24 cellular contexts compared by ENCODE assay signal in genomic region chr3:194777729-194778128, GRCh38.
"Had no signal": no experiment of that assay in that cellular context is flagged by ENCODE, and none has a peak within 500 bp of the region (broad histone marks: within the 10 kb centered on the region; RNA-seq: fewer than 3 reads in every experiment).

No MANE protein-coding gene starts in this region.

- H3K4me3 Mint-ChIP-seq: activated CD4-positive, alpha-beta memory T cell treated with anti-CD3 and anti-CD28 coated beads for 36 hours; activated T-helper 1 cell treated with anti-CD3 and anti-CD28 coated beads, Interleukin-12 subunit alpha, Interleukin-12 subunit beta, Interleukin-2, Interleukin-4 antibody, amounts not matched to agents 30 ng/mL and 10 ng/mL and 1 ng/mL, durations not matched to agents 14 hours and 24 hours and 36 hours; dendritic cell treated with granulocyte-macrophage colony-stimulating factor and Interleukin-4, amounts not matched to agents 40 ng/mL and 50 ng/mL, for 4 days; effector memory CD8-positive, alpha-beta T cell; natural killer cell; T-helper 2 cell treated with Interferon-gamma antibody and Interleukin-4, amounts not matched to agents 5 μg/mL and 100 μg/mL, for 36 hours had no signal

- H3K27me3 ChIP-seq: adrenal gland, neutrophil, tibial nerve, uterus had no signal

- H3K4me3 ChIP-seq: adrenal gland, lung, tibial nerve, uterus had no signal

- H3K9ac ChIP-seq: parathyroid adenoma had no signal

- H3K27ac Mint-ChIP-seq: activated CD4-positive, alpha-beta memory T cell treated with anti-CD3 and anti-CD28 coated beads for 36 hours; activated T-helper 1 cell treated with anti-CD3 and anti-CD28 coated beads, Interleukin-12 subunit alpha, Interleukin-12 subunit beta, Interleukin-2, Interleukin-4 antibody, amounts not matched to agents 30 ng/mL and 10 ng/mL and 1 ng/mL, durations not matched to agents 14 hours and 24 hours and 36 hours; dendritic cell treated with granulocyte-macrophage colony-stimulating factor and Interleukin-4, amounts not matched to agents 40 ng/mL and 50 ng/mL, for 4 days; effector memory CD8-positive, alpha-beta T cell; natural killer cell; T-helper 2 cell treated with Interferon-gamma antibody and Interleukin-4, amounts not matched to agents 5 μg/mL and 100 μg/mL, for 36 hours had no signal

- H3K36me3 ChIP-seq: adrenal gland, neutrophil, tibial nerve, uterus had no signal

- H2AFZ ChIP-seq: parathyroid adenoma had no signal

- DNase-seq: activated CD4-positive, alpha-beta memory T cell treated with anti-CD3 and anti-CD28 coated beads for 36 hours; activated CD4-positive, alpha-beta T cell treated with anti-CD3 and anti-CD28 coated beads for 4 hours; activated gamma-delta T cell treated with Interleukin-2 at 50 U/mL for 16 hours; activated T-cell treated with anti-CD3 and anti-CD28 coated beads for 4 hours; effector memory CD8-positive, alpha-beta T cell; left colon; natural killer cell; stimulated activated CD4-positive, alpha-beta T cell treated with anti-CD3 and anti-CD28 coated beads, Interleukin-12 subunit alpha, Interleukin-12 subunit beta, amount 100 ng/mL, for 4 hours; stimulated activated CD4-positive, alpha-beta T cell treated with anti-CD3 and anti-CD28 coated beads, Interleukin-1b, Interleukin-23, amount 100 ng/mL, for 48 hours; stimulated activated CD8-positive, alpha-beta memory T cell treated with anti-CD3 and anti-CD28 coated beads, Interleukin-4, amount 100 ng/mL, for 48 hours; stimulated activated naive CD4-positive, alpha-beta T cell treated with Interleukin-2 at 50 U/mL for 16 hours; substantia nigra; uterus had no signal

- H3K36me3 Mint-ChIP-seq: activated CD4-positive, alpha-beta memory T cell treated with anti-CD3 and anti-CD28 coated beads for 36 hours; activated naive CD4-positive, alpha-beta T cell treated with anti-CD3 and anti-CD28 coated beads, Interleukin-2, amount 50 U/mL, for 72 hours; natural killer cell had no signal

- H3K4me1 Mint-ChIP-seq: natural killer cell had no signal

- FAIRE-seq: islet of Langerhans, TTC549 had no signal

- H3K79me2 ChIP-seq: parathyroid adenoma had no signal

- H3K9me3 Mint-ChIP-seq: activated CD4-positive, alpha-beta memory T cell treated with anti-CD3 and anti-CD28 coated beads for 36 hours; activated naive CD4-positive, alpha-beta T cell treated with anti-CD3 and anti-CD28 coated beads, Interleukin-2, amount 50 U/mL, for 72 hours; activated T-helper 1 cell treated with anti-CD3 and anti-CD28 coated beads, Interleukin-12 subunit alpha, Interleukin-12 subunit beta, Interleukin-2, Interleukin-4 antibody, amounts not matched to agents 30 ng/mL and 10 ng/mL and 1 ng/mL, durations not matched to agents 14 hours and 24 hours and 36 hours; dendritic cell treated with granulocyte-macrophage colony-stimulating factor and Interleukin-4, amounts not matched to agents 40 ng/mL and 50 ng/mL, for 4 days; effector memory CD8-positive, alpha-beta T cell; natural killer cell; T-helper 2 cell treated with Interferon-gamma antibody and Interleukin-4, amounts not matched to agents 5 μg/mL and 100 μg/mL, for 36 hours had no signal

- H3K9me3 ChIP-seq: adrenal gland, neutrophil, tibial nerve, uterus had no signal

- ATAC-seq: activated naive CD4-positive, alpha-beta T cell treated with anti-CD3 and anti-CD28 coated beads, Interleukin-2, amount 50 U/mL, for 72 hours; effector memory CD8-positive, alpha-beta T cell; left colon; natural killer cell had no signal

- H3K27ac ChIP-seq: adrenal gland, neutrophil, parathyroid adenoma, tibial nerve, uterus had no signal

- H3K4me1 ChIP-seq: parathyroid adenoma, uterus had no signal
